ENCODE assay signal across 1 cellular context in genomic region chr1:161209790-161210409, GRCh38.
TF ChIP-seq lines count a peak whose summit lies in the region.

No MANE protein-coding gene starts in this region.

TF ChIP-seq in GM23338, 12 proteins besides CTCF, POLR2A, EP300 and RAD21:
- TF ChIP-seq ZNF462 (CRISPR knock-in tag; IDR thresholded peaks at IDR 0.05) (no peak), REST (IDR thresholded peaks at IDR 0.05; ENCODE audit: unreplicated experiment) (no peak), ZNF331 (CRISPR knock-in tag; IDR thresholded peaks at IDR 0.05; ENCODE audit: low read depth) (no peak), CREB1 (CRISPR knock-in tag; IDR thresholded peaks at IDR 0.05; ENCODE audit: low read depth) (no peak), ETS1 (IDR thresholded peaks at IDR 0.05) (no peak), JUNB (IDR thresholded peaks at IDR 0.05; ENCODE audit: unreplicated experiment) (no peak), EZH2phosphoT487 (IDR thresholded peaks at IDR 0.05; ENCODE audit: unreplicated experiment) (no peak), EZH2 (IDR thresholded peaks at IDR 0.05; ENCODE audit: low read depth, unreplicated experiment) (no peak), STAT1 (IDR thresholded peaks at IDR 0.05; ENCODE audit: unreplicated experiment) (no peak), NANOG (IDR thresholded peaks at IDR 0.05; ENCODE audit: borderline replicate concordance) (no peak), POLR2AphosphoS5 (IDR thresholded peaks at IDR 0.05; ENCODE audit: low read depth) (no peak), ZNF114 (CRISPR knock-in tag; IDR thresholded peaks at IDR 0.05) (no peak)
